Comparison of ENCODE assay signal across 9 cellular contexts in the genomic region with DNA sequence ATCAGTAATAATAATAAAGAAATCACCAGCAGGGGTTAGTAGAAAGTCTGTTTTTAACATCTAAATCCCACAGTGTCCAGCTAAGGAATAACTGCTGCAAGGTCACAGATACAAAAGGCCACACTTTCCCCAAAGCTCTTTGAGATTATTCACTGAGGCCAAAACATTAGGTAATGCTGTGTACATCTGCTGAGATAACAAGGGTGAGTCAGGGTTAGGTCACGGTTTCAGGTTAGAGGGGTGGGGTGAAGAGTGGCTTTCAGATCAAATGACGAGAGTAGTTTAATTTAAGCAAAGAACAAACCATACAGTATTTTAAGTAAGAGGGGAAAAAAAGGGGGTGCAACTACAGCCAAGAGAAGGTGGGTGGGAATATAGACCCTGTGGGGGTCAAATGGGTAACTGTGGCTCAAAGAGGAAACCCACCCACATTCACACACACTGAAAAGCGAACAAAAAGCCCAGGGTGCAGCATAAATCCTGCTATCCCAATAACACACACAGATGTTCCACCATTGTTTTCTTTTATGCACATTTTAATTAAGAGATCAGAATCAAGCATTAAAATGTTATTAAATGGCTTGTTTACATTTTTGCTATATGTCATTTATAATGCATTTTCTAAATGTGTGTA.
DNase-seq lines count a peak whose midpoint lies in the region; ATAC-seq and TF ChIP-seq lines count a peak whose summit lies in the region.
"Had no signal": no experiment of that assay in that cellular context is flagged by ENCODE, and none has a peak within 500 bp of the region (broad histone marks: within the 10 kb centered on the region; RNA-seq: fewer than 3 reads in every experiment).

No MANE protein-coding gene starts in this region.

- peak overlapping the region in 1 of 12 donors; percentile 15 for H3K27ac ChIP-seq in heart left ventricle
- H3K27ac ChIP-seq in upper lobe of right lung: no peak overlapping the region

- no peaks in the 10 kb centered on the region for H3K27me3 ChIP-seq in Caco-2 (replicated peaks; ENCODE audit: control insufficient read depth, insufficient read depth, low read length)
- H3K27me3 ChIP-seq in heart left ventricle: no peaks in the 10 kb centered on the region
- no peaks in the 10 kb centered on the region for H3K27me3 ChIP-seq in upper lobe of right lung

- WGBS in heart left ventricle, 4 donors: 47 to 57% (median 56%) methylated on average over 3 of the region's 3 CpGs

- no peaks in the 10 kb centered on the region; the same call in 1 of the 2 replicates for H3K36me3 ChIP-seq in Caco-2 (ENCODE audit: control insufficient read depth, insufficient read depth, low read length)
- no peaks in the 10 kb centered on the region for H3K36me3 ChIP-seq in heart left ventricle
- no peaks in the 10 kb centered on the region for H3K36me3 ChIP-seq in upper lobe of right lung

- H3K36me3 Mint-ChIP-seq in Caco-2 (ENCODE audit: insufficient read depth, unreplicated experiment) (peaks cover 7% of the 10 kb centered on the region), T-cell (peaks cover 27% of the 10 kb centered on the region)
- peaks cover 16% of the 10 kb centered on the region for H3K36me3 Mint-ChIP-seq in stimulated activated memory B cell treated with anti-CD40 and anti-IgM and Interleukin-4, amounts not matched to agents 10 μg/mL and 1 μg/mL and 100 μg/mL, for 72 hours

- intact Hi-C loops in Caco-2 (cut with micrococcal nuclease; ENCODE audit: unreplicated experiment): no loop called here
- intact Hi-C loops in heart left ventricle (cut with DNase I): no loop called here
- intact Hi-C loops in upper lobe of right lung (cut with DNase I): no loop called here

- H3K4me1 ChIP-seq in Caco-2: peaks cover 37% of the 10 kb centered on the region
- peaks cover 0 to 56% (median 23%) of the 10 kb centered on the region in 12 donors for H3K4me1 ChIP-seq in heart left ventricle
- peaks cover 11% of the 10 kb centered on the region for H3K4me1 ChIP-seq in upper lobe of right lung

- H3K27me3 Mint-ChIP-seq in Caco-2 (ENCODE audit: insufficient read depth, unreplicated experiment): no peaks in the 10 kb centered on the region
- H3K27me3 Mint-ChIP-seq in stimulated activated memory B cell treated with anti-CD40 and anti-IgM and Interleukin-4, amounts not matched to agents 10 μg/mL and 1 μg/mL and 100 μg/mL, for 72 hours: no peaks in the 10 kb centered on the region
- no peaks in the 10 kb centered on the region for H3K27me3 Mint-ChIP-seq in T-cell
- H3K27me3 Mint-ChIP-seq: stimulated activated naive B cell treated with anti-CD40 and anti-IgM and Interleukin-4, amounts not matched to agents 10 μg/mL and 1 μg/mL and 100 μg/mL, for 72 hours had no signal

- no TSS peak for BruUV-seq in Caco-2 (replicated peaks; lab: Mats Ljungman, UMichigan)

- POLR2A ChIA-PET in Caco-2 (lab: Charles Lee): no interaction called here
- POLR2A ChIA-PET in T-cell (lab: Charles Lee): no interaction called here

- H3K9me3 Mint-ChIP-seq in Caco-2 (ENCODE audit: unreplicated experiment) (no peaks in the 10 kb centered on the region), T-cell (no peaks in the 10 kb centered on the region)
- no peaks in the 10 kb centered on the region for H3K9me3 Mint-ChIP-seq in stimulated activated memory B cell treated with anti-CD40 and anti-IgM and Interleukin-4, amounts not matched to agents 10 μg/mL and 1 μg/mL and 100 μg/mL, for 72 hours
- H3K9me3 Mint-ChIP-seq: stimulated activated naive B cell treated with anti-CD40 and anti-IgM and Interleukin-4, amounts not matched to agents 10 μg/mL and 1 μg/mL and 100 μg/mL, for 72 hours had no signal

- DNase-seq in Caco-2: peak; percentile 50 to 57
- DNase-seq in NCI-H69 (lab: John Stamatoyannopoulos, UW): peak; percentile 18
- DNase-seq in heart left ventricle: no peak
- DNase-seq in upper lobe of right lung: no peak
- DNase-seq in T-cell: no peak
- DNase-seq: stimulated activated naive B cell treated with anti-CD40 and anti-IgM and Interleukin-4, amounts not matched to agents 10 μg/mL and 1 μg/mL and 100 μg/mL, for 72 hours had no signal

- H3K4me1 Mint-ChIP-seq in Caco-2 (ENCODE audit: low read depth, unreplicated experiment) (peaks cover 30% of the 10 kb centered on the region), T-cell (peaks cover 2 to 21% (median 16%) of the 10 kb centered on the region in 3 donors)
- peaks cover 26% of the 10 kb centered on the region for H3K4me1 Mint-ChIP-seq in stimulated activated memory B cell treated with anti-CD40 and anti-IgM and Interleukin-4, amounts not matched to agents 10 μg/mL and 1 μg/mL and 100 μg/mL, for 72 hours

- TF ChIP-seq CTCF in Caco-2 (IDR thresholded peaks at IDR 0.05; ENCODE audit: insufficient read depth in 1 of 2, low read depth in 1 of 2, low read length in 1 of 2, severe bottlenecking in 1 of 2, unreplicated experiment in 1 of 2) (no peak), heart left ventricle (IDR thresholded peaks at IDR 0.05) (no peak), upper lobe of right lung (IDR thresholded peaks at IDR 0.05) (no peak)

- H3K4me3 Mint-ChIP-seq in Caco-2 (ENCODE audit: unreplicated experiment) (peak overlapping the region; percentile 50), T-cell (no peak overlapping the region)
- no peak overlapping the region for H3K4me3 Mint-ChIP-seq in stimulated activated memory B cell treated with anti-CD40 and anti-IgM and Interleukin-4, amounts not matched to agents 10 μg/mL and 1 μg/mL and 100 μg/mL, for 72 hours
- H3K4me3 Mint-ChIP-seq: stimulated activated naive B cell treated with anti-CD40 and anti-IgM and Interleukin-4, amounts not matched to agents 10 μg/mL and 1 μg/mL and 100 μg/mL, for 72 hours had no signal

- H3K9me3 ChIP-seq in Caco-2: no peaks in the 10 kb centered on the region
- no peaks in the 10 kb centered on the region for H3K9me3 ChIP-seq in heart left ventricle
- no peaks in the 10 kb centered on the region for H3K9me3 ChIP-seq in upper lobe of right lung

- TF ChIP-seq POLR2A in heart left ventricle (IDR thresholded peaks at IDR 0.05): no peak

- peak; percentile 80 for ATAC-seq in GM21576 (IDR thresholded peaks at IDR 0.05; ENCODE audit: unreplicated experiment)
- peak in 3 of 4 donors; percentile 72 to 87 (median 83) for ATAC-seq in heart left ventricle
- peak; percentile 76 for ATAC-seq in upper lobe of right lung
- no peak for ATAC-seq in HG03135 (IDR thresholded peaks at IDR 0.05; ENCODE audit: unreplicated experiment)
- ATAC-seq in stimulated activated memory B cell treated with anti-CD40 and anti-IgM and Interleukin-4, amounts not matched to agents 10 μg/mL and 1 μg/mL and 100 μg/mL, for 72 hours: no peak
- no peak for ATAC-seq in T-cell (replicated peaks in 1 of 4)

- CTCF ChIA-PET in Caco-2 (lab: Charles Lee) (no interaction called here), T-cell (lab: Charles Lee) (interaction anchor here in 1 of 2 donors (0.5 kb wide), 1 partner anchor 68 kb away, joined by 3 read pairs; no protein-coding TSS in a partner anchor)

- H3K4me3 ChIP-seq in Caco-2 (ENCODE audit: low read depth, low read length): no peak overlapping the region
- no peak overlapping the region for H3K4me3 ChIP-seq in heart left ventricle
- H3K4me3 ChIP-seq in upper lobe of right lung: no peak overlapping the region

- H3K27ac Mint-ChIP-seq in Caco-2 (ENCODE audit: unreplicated experiment) (peak overlapping the region; percentile 84), T-cell (no peak overlapping the region)
- H3K27ac Mint-ChIP-seq in stimulated activated memory B cell treated with anti-CD40 and anti-IgM and Interleukin-4, amounts not matched to agents 10 μg/mL and 1 μg/mL and 100 μg/mL, for 72 hours: no peak overlapping the region
- H3K27ac Mint-ChIP-seq: stimulated activated naive B cell treated with anti-CD40 and anti-IgM and Interleukin-4, amounts not matched to agents 10 μg/mL and 1 μg/mL and 100 μg/mL, for 72 hours had no signal

Comparison
In these comparisons a context has a peak if more than half of its experiments do, and no peak if none do; other contexts are left out.
1. DNase-seq: peak in Caco-2 (2 of 2) and NCI-H69 (single experiment); none in heart left ventricle (0 of 5), upper lobe of right lung (single experiment) and T-cell (0 of 34).
2. ATAC-seq: peak in GM21576 (single experiment), heart left ventricle (3 of 4) and upper lobe of right lung (single experiment); none in HG03135 (single experiment), stimulated activated memory B cell treated with anti-CD40 and anti-IgM and Interleukin-4, amounts not matched to agents 10 μg/mL and 1 μg/mL and 100 μg/mL, for 72 hours (single experiment) and T-cell (0 of 4).